8 cellular contexts compared by ENCODE assay signal in genomic region chr16:67326472-67327309, GRCh38. TPM values are rescaled to one million over a fixed set of nuclear protein-coding genes. Genes with fewer than 3 reads are reported as not detected.
DNase-seq lines count a peak whose midpoint lies in the region; ATAC-seq lines count a peak whose summit lies in the region.

Gene KCTD19 (minus strand): TSS chr16:67326741. CDS start chr16:67326707, 34 bp downstream.
Gene LRRC36 (plus strand): TSS chr16:67326815. CDS start chr16:67326863, 48 bp downstream.

- peaks cover 42% of the 10 kb centered on the region for H3K27me3 Mint-ChIP-seq in activated CD4-positive, alpha-beta memory T cell treated with anti-CD3 and anti-CD28 coated beads for 36 hours
- H3K27me3 Mint-ChIP-seq in effector memory CD8-positive, alpha-beta T cell: peaks cover 7 to 18% of the 10 kb centered on the region in 2 donors

- peak within 1 kb of the TSS; percentile 38 for H3K4me3 ChIP-seq in mesodermal cell (ENCODE audit: extremely low read depth, insufficient read depth, low read length, poor library complexity, severe bottlenecking)

- peak within 1 kb of the TSS; percentile 76 for H3K4me3 Mint-ChIP-seq in activated CD4-positive, alpha-beta memory T cell treated with anti-CD3 and anti-CD28 coated beads for 36 hours
- H3K4me3 Mint-ChIP-seq in effector memory CD8-positive, alpha-beta T cell: peak within 1 kb of the TSS; percentile 79 to 91

- H3K4me1 Mint-ChIP-seq in activated CD4-positive, alpha-beta memory T cell treated with anti-CD3 and anti-CD28 coated beads for 36 hours (ENCODE audit: low read depth): peaks cover 5% of the 10 kb centered on the region
- H3K4me1 Mint-ChIP-seq in effector memory CD8-positive, alpha-beta T cell (ENCODE audit: low read depth in 2 of 2): peaks cover 9 to 14% of the 10 kb centered on the region in 2 donors

- no peaks in the 10 kb centered on the region for H3K4me1 ChIP-seq in ES-I3 (ENCODE audit: insufficient read depth, low read length)
- peaks cover 3% of the 10 kb centered on the region for H3K4me1 ChIP-seq in mesodermal cell (ENCODE audit: control insufficient read depth, insufficient read depth, low read length, poor library complexity, severe bottlenecking)

- H3K9me3 ChIP-seq in ES-I3 (ENCODE audit: control insufficient read depth, insufficient read depth, low read length) (no peaks in the 10 kb centered on the region), mesodermal cell (ENCODE audit: control insufficient read depth, low read length) (no peaks in the 10 kb centered on the region)

- H3K9ac ChIP-seq in ES-I3 (ENCODE audit: low read depth, low read length): peak within 1 kb of the TSS; percentile 82

- H3K36me3 Mint-ChIP-seq in activated CD4-positive, alpha-beta memory T cell treated with anti-CD3 and anti-CD28 coated beads for 36 hours: no peaks in the 10 kb centered on the region
- H3K36me3 Mint-ChIP-seq in effector memory CD8-positive, alpha-beta T cell (ENCODE audit: insufficient read depth): no peaks in the 10 kb centered on the region

- ATAC-seq in effector memory CD8-positive, alpha-beta T cell (replicated peaks): peak; percentile 81
- ATAC-seq in GM18519 (IDR thresholded peaks at IDR 0.05; ENCODE audit: low FRiP score, unreplicated experiment): no peak

- H3K27ac Mint-ChIP-seq in activated CD4-positive, alpha-beta memory T cell treated with anti-CD3 and anti-CD28 coated beads for 36 hours: no peak within 1 kb of the TSS
- peak within 1 kb of the TSS; percentile 35 to 82 for H3K27ac Mint-ChIP-seq in effector memory CD8-positive, alpha-beta T cell

- peak; percentile 67 for DNase-seq in NCI-H146 treated with DMSO at 0.1 percent for 48 hours (lab: John Stamatoyannopoulos, UW; ENCODE audit: unreplicated experiment)
- DNase-seq in activated CD4-positive, alpha-beta memory T cell treated with anti-CD3 and anti-CD28 coated beads for 36 hours: peak; percentile 78
- peak; percentile 46 to 55 (median 55) for DNase-seq in effector memory CD8-positive, alpha-beta T cell
- peak; percentile 34 for DNase-seq in stimulated activated CD8-positive, alpha-beta memory T cell treated with anti-CD3 and anti-CD28 coated beads, Interleukin-15, amount 100 ng/mL, for 1 hour (ENCODE audit: low read depth)
- no peak for DNase-seq in NCI-H2196 (lab: John Stamatoyannopoulos, UW; ENCODE audit: unreplicated experiment)

- no peaks in the 10 kb centered on the region for H3K9me3 Mint-ChIP-seq in activated CD4-positive, alpha-beta memory T cell treated with anti-CD3 and anti-CD28 coated beads for 36 hours
- H3K9me3 Mint-ChIP-seq in effector memory CD8-positive, alpha-beta T cell: no peaks in the 10 kb centered on the region

- no peak within 1 kb of the TSS for H3K27ac ChIP-seq in mesodermal cell (ENCODE audit: low read depth, low read length, severe bottlenecking)

- intact Hi-C loops in activated CD4-positive, alpha-beta memory T cell treated with anti-CD3 and anti-CD28 coated beads for 36 hours (cut with micrococcal nuclease): no loop called here

- WGBS in mesodermal cell (ENCODE audit: insufficient coverage in 2 of 2), 2 experiments: 6 to 17% methylated on average over 27 to 61 of the region's 61 CpGs

- CTCF ChIA-PET in activated CD4-positive, alpha-beta memory T cell treated with anti-CD3 and anti-CD28 coated beads for 36 hours (lab: Charles Lee): interaction anchor here (0.6 to 2.0 kb wide), 15 partner anchors 9 to 97 kb away, joined by 3 to 6 read pairs (median 4); no protein-coding TSS in a partner anchor

- H3K36me3 ChIP-seq in ES-I3 (ENCODE audit: insufficient read depth, low read length) (no peaks in the 10 kb centered on the region), mesodermal cell (ENCODE audit: control insufficient read depth, insufficient read depth, low read length) (no peaks in the 10 kb centered on the region)

- POLR2A ChIA-PET in activated CD4-positive, alpha-beta memory T cell treated with anti-CD3 and anti-CD28 coated beads for 36 hours (lab: Charles Lee): interaction anchor here (1.3 kb wide), 1 partner anchor 14 kb away, joined by 4 read pairs; no protein-coding TSS in a partner anchor

RNA-seq across cellular contexts. Expression of gene KCTD19, which starts in this region (rescaled TPM):
- 1 to 10 TPM; 1.2 to 2.5 TPM for total RNA-seq in activated CD4-positive, alpha-beta memory T cell treated with anti-CD3 and anti-CD28 coated beads for 36 hours
- 1.3 TPM for polyA plus RNA-seq in mesodermal cell (2013, experiment 1 of 2)
- 0.66 TPM for polyA plus RNA-seq in mesodermal cell (2013, experiment 2 of 2)

RNA-seq across cellular contexts. Expression of gene LRRC36, which starts in this region (rescaled TPM):
- total RNA-seq in activated CD4-positive, alpha-beta memory T cell treated with anti-CD3 and anti-CD28 coated beads for 36 hours: under 1 TPM; 0.63 to 1.00 TPM
- 2.0 TPM for polyA plus RNA-seq in mesodermal cell (2013, experiment 1 of 2)
- polyA plus RNA-seq in mesodermal cell (2013, experiment 2 of 2): 1.1 TPM
